In genomic region chr17:79156463-79157095, GRCh38 we compare ENCODE assay signal across 22 cellular contexts.
DNase-seq lines count a peak whose midpoint lies in the region; ATAC-seq and TF ChIP-seq lines count a peak whose summit lies in the region.
"Had no signal": no experiment of that assay in that cellular context is flagged by ENCODE, and none has a peak within 500 bp of the region (broad histone marks: within the 10 kb centered on the region; RNA-seq: fewer than 3 reads in every experiment).

No MANE protein-coding gene starts in this region.

- H3K36me3 Mint-ChIP-seq in nephron progenitor cell (ENCODE audit: low read depth) = no peaks in the 10 kb centered on the region
- no peaks in the 10 kb centered on the region for H3K36me3 Mint-ChIP-seq in neural progenitor cell
- H3K36me3 Mint-ChIP-seq: CD14-positive monocyte, IgD-negative memory B cell had no signal

- H3K27me3 Mint-ChIP-seq in nephron progenitor cell (ENCODE audit: low read depth, poor library complexity) = peaks cover 15% of the 10 kb centered on the region
- H3K27me3 Mint-ChIP-seq in neural progenitor cell (ENCODE audit: insufficient read depth, low read depth) = peaks cover 8% of the 10 kb centered on the region
- H3K27me3 Mint-ChIP-seq: IgD-negative memory B cell had no signal

- H3K4me3 Mint-ChIP-seq in nephron progenitor cell = no peak overlapping the region
- no peak overlapping the region for H3K4me3 Mint-ChIP-seq in neural progenitor cell
- H3K4me3 Mint-ChIP-seq: CD14-positive monocyte, IgD-negative memory B cell had no signal

- no peaks in the 10 kb centered on the region for H4K20me1 ChIP-seq in neural progenitor cell (ENCODE audit: low read depth)

- no peak overlapping the region for H3K27ac ChIP-seq in HEK293 (ENCODE audit: extremely low read depth, low read depth, low read length)
- no peak overlapping the region for H3K27ac ChIP-seq in neural progenitor cell
- H3K27ac ChIP-seq: Peyer's patch, SK-N-MC had no signal

- no peaks in the 10 kb centered on the region for H3K27me3 ChIP-seq in neural progenitor cell
- H3K27me3 ChIP-seq: Peyer's patch had no signal

- H3K4me2 ChIP-seq in neural progenitor cell = no peak overlapping the region

- no peaks in the 10 kb centered on the region for H3F3A ChIP-seq in neural progenitor cell (ENCODE audit: low read depth)

- no peaks in the 10 kb centered on the region for H3K79me2 ChIP-seq in neural progenitor cell (ENCODE audit: low read depth)

- H3K4me1 ChIP-seq in HEK293 (ENCODE audit: control insufficient read depth, insufficient read depth, low read length) = no peaks in the 10 kb centered on the region
- peaks cover 11% of the 10 kb centered on the region for H3K4me1 ChIP-seq in neural progenitor cell
- H3K4me1 ChIP-seq: HAP-1, Peyer's patch had no signal

- H2AFZ ChIP-seq in neural progenitor cell (replicated peaks) = no peak overlapping the region

- no peak for TF ChIP-seq POLR2A in GM18505 (IDR thresholded peaks at IDR 0.05; ENCODE audit: borderline replicate concordance, extremely low read depth, insufficient read depth, insufficient read length)

- DNase-seq in ELF-1 (ENCODE audit: low read depth, low spot score) = peak; percentile 37
- peak; percentile 53 for DNase-seq in RPMI8226
- DNase-seq in nephron progenitor cell = no peak
- DNase-seq in neural progenitor cell (ENCODE audit: low spot score) = no peak
- DNase-seq in NCI-H446 (lab: John Stamatoyannopoulos, UW) = no peak
- DNase-seq: GF-D8; Karpas-422; MG63; NCI-H1436; NCI-H187 treated with DMSO at 0.1 percent for 48 hours; NCI-H2107; NCI-H748 treated with DMSO at 0.1 percent for 48 hours; NK-92 treated with Interleukin-12 subunit alpha and Interleukin-12 subunit beta, amount 100 ng/mL, for 24 hours; Peyer's patch; T-helper 2 cell had no signal

- no peak overlapping the region for H3K9ac ChIP-seq in neural progenitor cell

- H3K4me1 Mint-ChIP-seq in nephron progenitor cell (peaks cover 44% of the 10 kb centered on the region), neural progenitor cell (peaks cover 18% of the 10 kb centered on the region)

- H3K36me3 ChIP-seq in HEK293 (ENCODE audit: control insufficient read depth in 2 of 2, insufficient read depth in 1 of 2, low read length in 2 of 2) (no peaks in the 10 kb centered on the region), neural progenitor cell (no peaks in the 10 kb centered on the region)
- H3K36me3 ChIP-seq: HAP-1, MG63, Peyer's patch had no signal

- H3K27ac Mint-ChIP-seq in nephron progenitor cell (peak overlapping the region; percentile 48), neural progenitor cell (no peak overlapping the region)
- H3K27ac Mint-ChIP-seq: CD14-positive monocyte, IgD-negative memory B cell had no signal

- H3K9me3 ChIP-seq in HEK293 (ENCODE audit: control insufficient read depth, insufficient read depth, low read depth, low read length) (no peaks in the 10 kb centered on the region), neural progenitor cell (ENCODE audit: low read depth) (no peaks in the 10 kb centered on the region)
- H3K9me3 ChIP-seq: HAP-1, MG63, Peyer's patch had no signal

- POLR2A ChIA-PET in HEK293 (lab: Yijun Ruan, JAX) = no interaction called here

- no peak for ATAC-seq in GM18505 (IDR thresholded peaks at IDR 0.05; ENCODE audit: unreplicated experiment)
- ATAC-seq: Right ventricle myocardium inferior had no signal

- no peak for TF ChIP-seq CTCF in HEK293 (tag by site-specific recombination; IDR thresholded peaks at IDR 0.05)
- TF ChIP-seq CTCF in nephron progenitor cell (IDR thresholded peaks at IDR 0.05) = no peak
- TF ChIP-seq CTCF in neural progenitor cell (IDR thresholded peaks at IDR 0.05) = no peak

- H3K9me3 Mint-ChIP-seq in nephron progenitor cell = no peaks in the 10 kb centered on the region
- no peaks in the 10 kb centered on the region for H3K9me3 Mint-ChIP-seq in neural progenitor cell

- H3K4me3 ChIP-seq in HEK293 (ENCODE audit: low read depth, low read length) = no peak overlapping the region
- no peak overlapping the region for H3K4me3 ChIP-seq in neural progenitor cell
- H3K4me3 ChIP-seq: HAP-1, MG63, Peyer's patch, SK-N-MC had no signal

- CTCF ChIA-PET in HEK293 (lab: Yijun Ruan, JAX) = no interaction called here

TF ChIP-seq in HEK293, 187 proteins besides CTCF, POLR2A, EP300 and RAD21:
- TF ChIP-seq REPIN1 (tag by site-specific recombination; IDR thresholded peaks at IDR 0.05; ENCODE audit: low read depth) = no peak
- TF ChIP-seq ZNF596 (tag by site-specific recombination; IDR thresholded peaks at IDR 0.05) = no peak
- peak; percentile 66 for TF ChIP-seq KLF9 (tag by site-specific recombination; IDR thresholded peaks at IDR 0.05; ENCODE audit: low read depth)
- TF ChIP-seq KLF10 (tag by site-specific recombination; IDR thresholded peaks at IDR 0.05) = peak; percentile 67; the same call in 1 of the 2 replicates
- peak; percentile 47 for TF ChIP-seq KLF1 (tag by site-specific recombination; IDR thresholded peaks at IDR 0.05)

Comparison
In these comparisons a context has a peak if more than half of its experiments do, and no peak if none do; other contexts are left out.
1. DNase-seq: peak in ELF-1 (single experiment) and RPMI8226 (single experiment); none in nephron progenitor cell (single experiment), neural progenitor cell (single experiment) and NCI-H446 (0 of 2).